18 cellular contexts compared by ENCODE assay signal in genomic region chr10:14466256-14466655, GRCh38.
DNase-seq lines count a peak whose midpoint lies in the region; TF ChIP-seq lines count a peak whose summit lies in the region.
"Had no signal": no experiment of that assay in that cellular context is flagged by ENCODE, and none has a peak within 500 bp of the region (broad histone marks: within the 10 kb centered on the region; RNA-seq: fewer than 3 reads in every experiment).

No MANE protein-coding gene starts in this region.

- H3K27ac Mint-ChIP-seq in nephron: peak overlapping the region in 2 of 3 experiments; percentile 13 to 35
- H3K27ac Mint-ChIP-seq: T-helper 2 cell treated with Interferon-gamma antibody and Interleukin-4, amounts not matched to agents 5 μg/mL and 100 μg/mL, for 36 hours had no signal

- DNase-seq in DMS53 (lab: John Stamatoyannopoulos, UW): peak; percentile 84
- DNase-seq in LHCN-M2 (ENCODE audit: low read depth): peak; percentile 93
- DNase-seq in astrocyte of the hippocampus (ENCODE audit: low read depth, low spot score): peak; percentile 52
- no peak for DNase-seq in NCI-H774 (lab: John Stamatoyannopoulos, UW)
- DNase-seq in activated effector memory CD4-positive, alpha-beta T cell treated with Interleukin-2 at 50 U/mL for 16 hours: no peak
- DNase-seq in erythroblast (lab: John Stamatoyannopoulos, UW): no peak
- DNase-seq in NOMO-1 treated with dmso at 0.1 percent for 144 hours (lab: John Stamatoyannopoulos, UW; ENCODE audit: unreplicated experiment): no peak
- DNase-seq: activated CD4-positive, CD25-positive, alpha-beta regulatory T cell treated with anti-CD3 and anti-CD28 coated beads, Interleukin-2, amount 50 U/mL, for 72 hours; activated gamma-delta T cell; aorta; BE2C; colonic mucosa; heart left ventricle; right lobe of liver; SJCRH30; stimulated activated CD4-positive, alpha-beta T cell treated with anti-CD3 and anti-CD28 coated beads, Interleukin-1b, Interleukin-23, amount 100 ng/mL, for 48 hours had no signal

- no peak overlapping the region for H3K4me3 Mint-ChIP-seq in nephron
- H3K4me3 Mint-ChIP-seq: T-helper 2 cell treated with Interferon-gamma antibody and Interleukin-4, amounts not matched to agents 5 μg/mL and 100 μg/mL, for 36 hours had no signal

- TF ChIP-seq POLR2A in erythroblast (IDR thresholded peaks at IDR 0.05; ENCODE audit: low read length): no peak

- peaks cover 26% of the 10 kb centered on the region for H3K4me1 Mint-ChIP-seq in nephron

- peaks cover 25% of the 10 kb centered on the region for H3K9me3 Mint-ChIP-seq in nephron
- H3K9me3 Mint-ChIP-seq: T-helper 2 cell treated with Interferon-gamma antibody and Interleukin-4, amounts not matched to agents 5 μg/mL and 100 μg/mL, for 36 hours had no signal

- H3K27me3 Mint-ChIP-seq in nephron (ENCODE audit: low read depth): peaks cover 12% of the 10 kb centered on the region

- TF ChIP-seq CTCF in nephron (IDR thresholded peaks at IDR 0.05; ENCODE audit: unreplicated experiment in 3 of 3): no peak

- H3K36me3 Mint-ChIP-seq in nephron (ENCODE audit: low read depth): no peaks in the 10 kb centered on the region

Comparison
In these comparisons a context has a peak if more than half of its experiments do, and no peak if none do; other contexts are left out.
1. DNase-seq: peak in DMS53 (single experiment), LHCN-M2 (single experiment) and astrocyte of the hippocampus (single experiment); none in NCI-H774 (single experiment), activated effector memory CD4-positive, alpha-beta T cell treated with Interleukin-2 at 50 U/mL for 16 hours (single experiment), erythroblast (0 of 2) and NOMO-1 treated with dmso at 0.1 percent for 144 hours (single experiment).